9 cellular contexts compared by ENCODE assay signal in the genomic region with DNA sequence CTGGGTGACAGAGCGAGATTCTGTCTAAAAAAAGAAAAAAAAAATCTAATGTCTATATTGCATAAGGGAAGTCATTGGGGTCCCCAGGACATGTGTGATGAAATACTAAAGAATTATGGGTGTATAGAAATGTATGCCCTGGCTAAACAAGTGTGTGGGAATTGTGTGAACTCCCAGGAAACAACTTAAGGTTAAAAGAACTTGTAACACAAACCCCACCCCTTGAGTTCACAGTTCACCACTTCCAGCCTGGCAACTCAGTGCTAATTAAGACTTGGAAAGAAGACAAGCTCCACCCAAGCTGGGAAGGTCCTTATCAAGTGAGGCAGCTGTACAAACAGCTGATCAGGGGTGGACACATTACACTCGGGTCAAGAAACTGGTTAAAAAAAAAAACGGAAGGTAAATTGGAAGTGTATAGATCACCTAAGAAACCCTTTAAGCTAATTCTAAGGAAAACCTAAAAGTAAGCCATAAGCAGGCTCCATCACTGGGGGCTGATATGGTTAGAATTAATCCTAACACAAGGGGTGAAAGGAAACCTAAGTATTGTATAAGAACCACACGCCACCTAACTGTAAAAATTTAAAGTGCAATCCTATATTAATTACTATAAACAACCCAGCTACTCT. TPM values are rescaled to one million over a fixed set of nuclear protein-coding genes. Genes with fewer than 3 reads are reported as not detected.
DNase-seq lines count a peak whose midpoint lies in the region; ATAC-seq, FAIRE-seq and TF ChIP-seq lines count a peak whose summit lies in the region.
"Had no signal": no experiment of that assay in that cellular context is flagged by ENCODE, and none has a peak within 500 bp of the region (broad histone marks: within the 10 kb centered on the region; RNA-seq: fewer than 3 reads in every experiment).

No MANE protein-coding gene starts in this region.

- WGBS in GM12878 (ENCODE audit: insufficient coverage, insufficient replicate concordance, low lambda C conversion rate, missing lambda C conversion rate), result 29% methylated on average over 4 of the region's 4 CpGs

- H3K36me3 ChIP-seq in DND-41 (ENCODE audit: insufficient read depth, low read length) (peaks cover 7% of the 10 kb centered on the region; the same call in 1 of the 2 replicates), GM12878 (ENCODE audit: control insufficient read depth in 2 of 2, insufficient read depth in 2 of 2, low read length in 1 of 2) (no peaks in the 10 kb centered on the region), mucosa of stomach (ENCODE audit: control insufficient read depth, insufficient read depth, low read length) (no peaks in the 10 kb centered on the region)

- H3K9me3 ChIP-seq in DND-41 (ENCODE audit: insufficient read depth, low read length, severe bottlenecking), result no peaks in the 10 kb centered on the region
- H3K9me3 ChIP-seq in GM12878 (replicated peaks; ENCODE audit: control insufficient read depth, insufficient read depth, low read length), result no peaks in the 10 kb centered on the region
- H3K9me3 ChIP-seq in mucosa of stomach (ENCODE audit: control insufficient read depth, low read length), result no peaks in the 10 kb centered on the region

- FAIRE-seq in GM12878 (lab: Jason Lieb, UNC), result no peak

- in situ Hi-C loops in GM12878 (cut with MboI), result no loop called here

- POLR2A ChIA-PET in GM12878 (lab: Charles Lee), result interaction anchor here (0.6 to 5.0 kb wide), 10 partner anchors 9 to 119 kb away, joined by 3 to 27 read pairs (median 4); partner anchors contain the start of gene HLA-A

- H3K79me2 ChIP-seq in DND-41 (ENCODE audit: insufficient read depth, low read length) (peaks cover 20% of the 10 kb centered on the region), GM12878 (ENCODE audit: control insufficient read depth, insufficient read depth, low read length) (peaks cover 5% of the 10 kb centered on the region)

- BruUV-seq in GM12878 (replicated peaks; lab: Mats Ljungman, UMichigan), result no TSS peak

- H3K4me3 ChIP-seq in DND-41 (ENCODE audit: low read depth in 1 of 2, low read length in 2 of 2) (no peak overlapping the region), GM12878 (no peak overlapping the region), mucosa of stomach (ENCODE audit: low read length) (no peak overlapping the region)

- TF ChIP-seq CTCF in DND-41 (IDR thresholded peaks at IDR 0.05; ENCODE audit: borderline replicate concordance, extremely low read depth, low read length, poor library complexity, severe bottlenecking) (peak; percentile 33), GM12878 (IDR thresholded peaks at IDR 0.05 in 2 of 3, conservative IDR thresholded peaks at IDR 0.05 in 1 of 3; ENCODE audit: control insufficient read depth in 2 of 3, extremely low read depth in 1 of 3, insufficient read depth in 1 of 3, low read depth in 3 of 3, low read length in 3 of 3) (peak; percentile 9 to 45 (median 41); a peak in 4 of 6 replicates)

- peak; percentile 44 for TF ChIP-seq RAD21 in GM12878 (IDR thresholded peaks at IDR 0.05; ENCODE audit: insufficient read depth, low read depth, low read length)

- intact Hi-C loops in GM12878 (cut with micrococcal nuclease; ENCODE audit: unreplicated experiment), result loop anchor here (1.0 kb wide), 1 partner anchor 119 kb away; no protein-coding TSS in a partner anchor

- RAD21 ChIA-PET in GM12878 (lab: Charles Lee; ENCODE audit: unreplicated experiment), result interaction anchor here (0.9 to 2.3 kb wide), 13 partner anchors 9 to 119 kb away, joined by 3 to 25 read pairs (median 4); no protein-coding TSS in a partner anchor

- H3K27ac ChIP-seq in DND-41 (ENCODE audit: low read length), result 0 out of 2 replicates have a peak overlapping the region, but pooled peaks have one; percentile 32
- H3K27ac ChIP-seq in GM12878 (ENCODE audit: control insufficient read depth, insufficient read depth), result no peak overlapping the region

- no peak for TF ChIP-seq EP300 in GM12878 (IDR thresholded peaks at IDR 0.05; ENCODE audit: borderline replicate concordance in 1 of 2, control insufficient read depth in 1 of 2, low read depth in 2 of 2, low read length in 2 of 2)

- H3K27me3 ChIP-seq in DND-41 (ENCODE audit: insufficient read depth, low read length, poor library complexity) (no peaks in the 10 kb centered on the region), GM12878 (replicated peaks in 1 of 2; ENCODE audit: control insufficient read depth in 2 of 2, insufficient read depth in 2 of 2, low read length in 1 of 2) (no peaks in the 10 kb centered on the region), mucosa of stomach (ENCODE audit: control insufficient read depth, insufficient read depth, low read length) (no peaks in the 10 kb centered on the region)

- DNase-seq in DND-41 (no peak), NCI-H1092 treated with DMSO at 0.1 percent for 48 hours (lab: John Stamatoyannopoulos, UW) (peak; percentile 63), GM12878 (ENCODE audit: low read depth, low spot score) (peak; percentile 11)
- DNase-seq: stimulated activated CD8-positive, alpha-beta memory T cell treated with anti-CD3 and anti-CD28 coated beads, Interleukin-4, amount 100 ng/mL, for 48 hours had no signal

- SMC1A ChIA-PET in GM12878 (lab: Charles Lee; ENCODE audit: uncharacterized antibody, unreplicated experiment), result interaction anchor here (0.7 to 4.3 kb wide), 15 partner anchors 15 to 119 kb away, joined by 3 to 38 read pairs (median 5); partner anchors contain the start of gene HLA-A

- CTCF ChIA-PET in GM12878 (lab: Yijun Ruan, JAX), result interaction anchor here (0.7 to 6.6 kb wide), 24 partner anchors 9 to 318 kb away, joined by 3 to 71 read pairs (median 4); no protein-coding TSS in a partner anchor

- H3K4me1 ChIP-seq in DND-41 (ENCODE audit: insufficient read depth, low read length) (peaks cover 33% of the 10 kb centered on the region), GM12878 (ENCODE audit: control insufficient read depth, insufficient read depth, low read length) (peaks cover 5% of the 10 kb centered on the region; the same call in 1 of the 2 replicates), mucosa of stomach (ENCODE audit: control insufficient read depth, insufficient read depth, low read length) (peaks cover 36% of the 10 kb centered on the region)

- H3K9ac ChIP-seq in DND-41 (ENCODE audit: low read depth, low read length), result no peak overlapping the region
- H3K9ac ChIP-seq in GM12878 (ENCODE audit: control insufficient read depth, insufficient read depth, low read length), result no peak overlapping the region
- H3K9ac ChIP-seq in mucosa of stomach (ENCODE audit: low read length), result peak overlapping the region; percentile 25

- ATAC-seq in DND-41 (ENCODE audit: insufficient read depth, low read depth), result no peak
- peak; percentile 27 for ATAC-seq in GM12878
- ATAC-seq in HG03521 (IDR thresholded peaks at IDR 0.05; ENCODE audit: unreplicated experiment), result no peak
- no peak for ATAC-seq in HG02571 (IDR thresholded peaks at IDR 0.05; ENCODE audit: unreplicated experiment)
- ATAC-seq in activated CD4-positive, CD25-positive, alpha-beta regulatory T cell treated with anti-CD3 and anti-CD28 coated beads, Interleukin-2, amount 50 U/mL, for 24 hours, result no peak
- no peak for ATAC-seq in HG02970 (IDR thresholded peaks at IDR 0.05; ENCODE audit: low FRiP score, unreplicated experiment)

- no peak for TF ChIP-seq POLR2A in GM12878 (IDR thresholded peaks at IDR 0.05; ENCODE audit: low read depth, low read length)

- H3K4me2 ChIP-seq in DND-41 (ENCODE audit: insufficient read depth, low read length) (no peak overlapping the region; the same call in 1 of the 2 replicates), GM12878 (ENCODE audit: control insufficient read depth, insufficient read depth) (peak overlapping the region; percentile 28; the same call in 1 of the 2 replicates)

- H4K20me1 ChIP-seq in DND-41 (ENCODE audit: insufficient read depth, low read length) (peaks cover 7% of the 10 kb centered on the region; the same call in 1 of the 2 replicates), GM12878 (ENCODE audit: control insufficient read depth, insufficient read depth) (no peaks in the 10 kb centered on the region)

- H2AFZ ChIP-seq in DND-41 (ENCODE audit: low read depth, low read length), result no peak overlapping the region
- H2AFZ ChIP-seq in GM12878 (ENCODE audit: control insufficient read depth, low read depth, low read length), result no peak overlapping the region; the same call in 1 of the 2 replicates

TF ChIP-seq in GM12878, 131 proteins besides CTCF, POLR2A, EP300 and RAD21 (continues in another document):
- no peak for TF ChIP-seq MTA2 (IDR thresholded peaks at IDR 0.05; ENCODE audit: low read depth)
- TF ChIP-seq, protein P1, sequence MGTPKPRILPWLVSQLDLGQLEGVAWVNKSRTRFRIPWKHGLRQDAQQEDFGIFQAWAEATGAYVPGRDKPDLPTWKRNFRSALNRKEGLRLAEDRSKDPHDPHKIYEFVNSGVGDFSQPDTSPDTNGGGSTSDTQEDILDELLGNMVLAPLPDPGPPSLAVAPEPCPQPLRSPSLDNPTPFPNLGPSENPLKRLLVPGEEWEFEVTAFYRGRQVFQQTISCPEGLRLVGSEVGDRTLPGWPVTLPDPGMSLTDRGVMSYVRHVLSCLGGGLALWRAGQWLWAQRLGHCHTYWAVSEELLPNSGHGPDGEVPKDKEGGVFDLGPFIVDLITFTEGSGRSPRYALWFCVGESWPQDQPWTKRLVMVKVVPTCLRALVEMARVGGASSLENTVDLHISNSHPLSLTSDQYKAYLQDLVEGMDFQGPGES (IDR thresholded peaks at IDR 0.05), result no peak
- peak; percentile 49; the same call in 1 of the 2 replicates for TF ChIP-seq SMC3 (IDR thresholded peaks at IDR 0.05; ENCODE audit: borderline replicate concordance, low read length)
- no peak for TF ChIP-seq POLR2AphosphoS2 (IDR thresholded peaks at IDR 0.05; ENCODE audit: low read depth, low read length)
- 0 out of 2 replicates have a peak, but pooled peaks have one; percentile 11 for TF ChIP-seq ZNF384 (IDR thresholded peaks at IDR 0.05; ENCODE audit: borderline replicate concordance, low read depth, low read length)
- TF ChIP-seq DPF2 (IDR thresholded peaks at IDR 0.05), result no peak

RNA-seq across cellular contexts. Expression of gene HLA-A, which starts 25.2 kb away (rescaled TPM):
- total RNA-seq in GM12878 (2013; cell fraction: nucleolus; rRNA removed), result 877 and 922 TPM in 2 replicates
- 1,155 and 1,166 TPM in 2 replicates for total RNA-seq in GM12878 (2014; rRNA removed)
- 455 and 468 TPM in 2 replicates for total RNA-seq in GM12878 (2014; rRNA removed; fragmentation: Illumina TruSeq; extraction: Trizol)
- 928 and 1,003 TPM in 2 replicates for total RNA-seq in GM12878 (2021)
- polyA plus RNA-seq in GM12878 (2011; ENCODE audit: low read depth), result 718 TPM
- polyA plus RNA-seq in GM12878 (2011; rRNA removed), result 490 and 959 TPM in 2 replicates
- 1,522 and 1,730 TPM in 2 replicates for polyA plus RNA-seq in GM12878 (2011; cell fraction: cytosol; rRNA removed)
- 1,255 and 1,711 TPM in 2 replicates for polyA plus RNA-seq in GM12878 (2011; cell fraction: nucleus; rRNA removed)
- polyA plus RNA-seq in GM12878 (2012), result 1,065 and 1,243 TPM in 2 replicates
- 255 and 382 TPM in 2 replicates for polyA plus RNA-seq in GM12878 (2014; fragmentation: Illumina TruSeq; extraction: Trizol)
- 100 to 1,000 TPM; 129 to 329 TPM for polyA plus RNA-seq in GM12878 (2014; fragmentation: Nextera tagmentation; extraction: Ambion mirVana)
- polyA plus RNA-seq in GM12878 (2014; rRNA removed), result 1,078 and 1,263 TPM in 2 replicates
- polyA plus RNA-seq in GM12878 (2016; fragmentation: Nextera tagmentation; extraction: Ambion mirVana), result 100 to 1,000 TPM; 699 to 799 TPM
- 560 and 847 TPM in 2 replicates for polyA minus RNA-seq in GM12878 (2011; rRNA and poly(A)+ RNA removed)
- 323 and 371 TPM in 2 replicates for polyA minus RNA-seq in GM12878 (2011; cell fraction: cytosol; rRNA and poly(A)+ RNA removed)
- 239 and 260 TPM in 2 replicates for polyA minus RNA-seq in GM12878 (2011; cell fraction: nucleus; rRNA and poly(A)+ RNA removed)
